1 cellular context compared by ENCODE assay signal in genomic region chr11:536841-537621, GRCh38.
TF ChIP-seq lines count a peak whose summit lies in the region.

Gene LRRC56 (plus strand): TSS chr11:537527. CDS start chr11:540685, 3,158 bp downstream.

TF ChIP-seq in HepG2, 621 proteins besides CTCF, POLR2A, EP300 and RAD21 (continued from another document and continues in another):
- no peak for TF ChIP-seq ZNF503 (CRISPR knock-in tag; IDR thresholded peaks at IDR 0.05)
- no peak for TF ChIP-seq ZNF431 (CRISPR knock-in tag; IDR thresholded peaks at IDR 0.05; ENCODE audit: borderline replicate concordance, low read depth)
- no peak for TF ChIP-seq ZNF232 (CRISPR knock-in tag; IDR thresholded peaks at IDR 0.05; ENCODE audit: borderline replicate concordance)
- TF ChIP-seq GPN1 (CRISPR knock-in tag; IDR thresholded peaks at IDR 0.05; ENCODE audit: borderline replicate concordance), result 0 out of 2 replicates have a peak, but pooled peaks have one; percentile 16
- TF ChIP-seq CEBPZ (IDR thresholded peaks at IDR 0.05; ENCODE audit: low read length), result no peak
- no peak for TF ChIP-seq SNAPC2 (CRISPR knock-in tag; IDR thresholded peaks at IDR 0.05)
- TF ChIP-seq ZBTB38 (CRISPR knock-in tag; IDR thresholded peaks at IDR 0.05), result peak; percentile 92
- 0 out of 2 replicates have a peak, but pooled peaks have one; percentile 27 for TF ChIP-seq IRX3 (CRISPR knock-in tag; IDR thresholded peaks at IDR 0.05; ENCODE audit: borderline replicate concordance, low read depth)
- TF ChIP-seq MLLT10 (CRISPR knock-in tag; IDR thresholded peaks at IDR 0.05), result no peak
- no peak for TF ChIP-seq NR3C1 (CRISPR knock-in tag; IDR thresholded peaks at IDR 0.05)
- TF ChIP-seq ZNF546 (CRISPR knock-in tag; conservative IDR thresholded peaks at IDR 0.05), result no peak
- TF ChIP-seq YEATS4 (CRISPR knock-in tag; IDR thresholded peaks at IDR 0.05; ENCODE audit: borderline replicate concordance), result no peak
- TF ChIP-seq RORA (CRISPR knock-in tag; IDR thresholded peaks at IDR 0.05), result no peak
- TF ChIP-seq AGO2 (optimal IDR thresholded peaks at IDR 0.05; ENCODE audit: low read depth, low read length), result no peak
- TF ChIP-seq ETV6 (CRISPR knock-in tag; conservative IDR thresholded peaks at IDR 0.05), result no peak
- TF ChIP-seq NFE2L1 (CRISPR knock-in tag; IDR thresholded peaks at IDR 0.05; ENCODE audit: borderline replicate concordance), result no peak
- no peak for TF ChIP-seq CBFB (CRISPR knock-in tag; IDR thresholded peaks at IDR 0.05)
- no peak for TF ChIP-seq SALL1 (CRISPR knock-in tag; IDR thresholded peaks at IDR 0.05)
- no peak for TF ChIP-seq LRRFIP1 (CRISPR knock-in tag; conservative IDR thresholded peaks at IDR 0.05)
- TF ChIP-seq KAT7 (CRISPR knock-in tag; IDR thresholded peaks at IDR 0.05; ENCODE audit: borderline replicate concordance), result no peak
- no peak for TF ChIP-seq HNF4G (IDR thresholded peaks at IDR 0.05; ENCODE audit: borderline replicate concordance, low read depth, low read length)
- no peak for TF ChIP-seq HNF4G (CRISPR knock-in tag; IDR thresholded peaks at IDR 0.05; ENCODE audit: borderline replicate concordance, low read depth)
- no peak for TF ChIP-seq ZBTB21 (CRISPR knock-in tag; IDR thresholded peaks at IDR 0.05)
- TF ChIP-seq HMGXB3 (CRISPR knock-in tag; IDR thresholded peaks at IDR 0.05; ENCODE audit: borderline replicate concordance), result no peak
- no peak for TF ChIP-seq ZNF292 (CRISPR knock-in tag; IDR thresholded peaks at IDR 0.05; ENCODE audit: borderline replicate concordance, low read depth)
- TF ChIP-seq ZFY (CRISPR knock-in tag; IDR thresholded peaks at IDR 0.05), result no peak
- no peak for TF ChIP-seq ZNF274 (CRISPR knock-in tag; IDR thresholded peaks at IDR 0.05)
- no peak for TF ChIP-seq ZNF256 (CRISPR knock-in tag; conservative IDR thresholded peaks at IDR 0.05)
- no peak for TF ChIP-seq EEA1 (CRISPR knock-in tag; IDR thresholded peaks at IDR 0.05; ENCODE audit: borderline replicate concordance)
- no peak; the same call in 1 of the 2 replicates for TF ChIP-seq THAP11 (CRISPR knock-in tag; IDR thresholded peaks at IDR 0.05)
- no peak for TF ChIP-seq ZNF451 (CRISPR knock-in tag; IDR thresholded peaks at IDR 0.05)
- no peak for TF ChIP-seq ZNF207 (IDR thresholded peaks at IDR 0.05; ENCODE audit: borderline replicate concordance)
- TF ChIP-seq ZNF747 (CRISPR knock-in tag; IDR thresholded peaks at IDR 0.05; ENCODE audit: borderline replicate concordance), result 0 out of 2 replicates have a peak, but pooled peaks have one; percentile 54
- no peak for TF ChIP-seq KMT2B (CRISPR knock-in tag; IDR thresholded peaks at IDR 0.05)
- TF ChIP-seq SP5 (CRISPR knock-in tag; IDR thresholded peaks at IDR 0.05; ENCODE audit: borderline replicate concordance, low read depth), result peak; percentile 68; the same call in 1 of the 2 replicates
- TF ChIP-seq BCL6 (CRISPR knock-in tag; IDR thresholded peaks at IDR 0.05), result no peak
- TF ChIP-seq ZNF260 (CRISPR knock-in tag; IDR thresholded peaks at IDR 0.05; ENCODE audit: borderline replicate concordance, low read depth), result no peak
- TF ChIP-seq MBD4 (IDR thresholded peaks at IDR 0.05; ENCODE audit: borderline replicate concordance, low read length), result no peak
- TF ChIP-seq ZSCAN31 (CRISPR knock-in tag; IDR thresholded peaks at IDR 0.05; ENCODE audit: low read depth), result no peak
- TF ChIP-seq KLF9 (CRISPR knock-in tag; IDR thresholded peaks at IDR 0.05; ENCODE audit: low read depth), result no peak
- no peak for TF ChIP-seq ZNF660 (CRISPR knock-in tag; IDR thresholded peaks at IDR 0.05; ENCODE audit: borderline replicate concordance, low read depth)
- TF ChIP-seq ZNF543 (CRISPR knock-in tag; IDR thresholded peaks at IDR 0.05), result no peak
- TF ChIP-seq ARNTL (CRISPR knock-in tag; IDR thresholded peaks at IDR 0.05), result peak; percentile 99
- no peak; the same call in 1 of the 2 replicates for TF ChIP-seq MXD3 (CRISPR knock-in tag; IDR thresholded peaks at IDR 0.05)
- no peak for TF ChIP-seq PTBP1 (IDR thresholded peaks at IDR 0.05; ENCODE audit: low read depth, low read length, poor library complexity, severe bottlenecking)
- no peak for TF ChIP-seq MAFF (IDR thresholded peaks at IDR 0.05; ENCODE audit: low read depth, low read length)
- no peak for TF ChIP-seq NCOA1 (CRISPR knock-in tag; IDR thresholded peaks at IDR 0.05)
- no peak for TF ChIP-seq ESRRA (CRISPR knock-in tag; IDR thresholded peaks at IDR 0.05; ENCODE audit: low read depth)
- TF ChIP-seq ZNF616 (CRISPR knock-in tag; IDR thresholded peaks at IDR 0.05; ENCODE audit: low read depth), result 0 out of 2 replicates have a peak, but pooled peaks have one; percentile 56
- peak; percentile 32 for TF ChIP-seq YY1 (IDR thresholded peaks at IDR 0.05; ENCODE audit: insufficient read depth, insufficient replicate concordance, low read depth, low read length)
- TF ChIP-seq PHF20 (CRISPR knock-in tag; IDR thresholded peaks at IDR 0.05), result no peak
- no peak for TF ChIP-seq ZNF597 (CRISPR knock-in tag; IDR thresholded peaks at IDR 0.05)
- TF ChIP-seq ZNF44 (CRISPR knock-in tag; IDR thresholded peaks at IDR 0.05), result no peak
- peak; percentile 50; the same call in 1 of the 2 replicates for TF ChIP-seq DRAP1 (CRISPR knock-in tag; IDR thresholded peaks at IDR 0.05)
- no peak for TF ChIP-seq DDIT3 (CRISPR knock-in tag; IDR thresholded peaks at IDR 0.05)
- TF ChIP-seq CENPBD1 (CRISPR knock-in tag; IDR thresholded peaks at IDR 0.05; ENCODE audit: borderline replicate concordance, low read depth), result no peak
- TF ChIP-seq HNF1B (CRISPR knock-in tag; IDR thresholded peaks at IDR 0.05), result 0 out of 2 replicates have a peak, but pooled peaks have one; percentile 67
